ENCODE assay signal across 1 cellular context in the genomic region with DNA sequence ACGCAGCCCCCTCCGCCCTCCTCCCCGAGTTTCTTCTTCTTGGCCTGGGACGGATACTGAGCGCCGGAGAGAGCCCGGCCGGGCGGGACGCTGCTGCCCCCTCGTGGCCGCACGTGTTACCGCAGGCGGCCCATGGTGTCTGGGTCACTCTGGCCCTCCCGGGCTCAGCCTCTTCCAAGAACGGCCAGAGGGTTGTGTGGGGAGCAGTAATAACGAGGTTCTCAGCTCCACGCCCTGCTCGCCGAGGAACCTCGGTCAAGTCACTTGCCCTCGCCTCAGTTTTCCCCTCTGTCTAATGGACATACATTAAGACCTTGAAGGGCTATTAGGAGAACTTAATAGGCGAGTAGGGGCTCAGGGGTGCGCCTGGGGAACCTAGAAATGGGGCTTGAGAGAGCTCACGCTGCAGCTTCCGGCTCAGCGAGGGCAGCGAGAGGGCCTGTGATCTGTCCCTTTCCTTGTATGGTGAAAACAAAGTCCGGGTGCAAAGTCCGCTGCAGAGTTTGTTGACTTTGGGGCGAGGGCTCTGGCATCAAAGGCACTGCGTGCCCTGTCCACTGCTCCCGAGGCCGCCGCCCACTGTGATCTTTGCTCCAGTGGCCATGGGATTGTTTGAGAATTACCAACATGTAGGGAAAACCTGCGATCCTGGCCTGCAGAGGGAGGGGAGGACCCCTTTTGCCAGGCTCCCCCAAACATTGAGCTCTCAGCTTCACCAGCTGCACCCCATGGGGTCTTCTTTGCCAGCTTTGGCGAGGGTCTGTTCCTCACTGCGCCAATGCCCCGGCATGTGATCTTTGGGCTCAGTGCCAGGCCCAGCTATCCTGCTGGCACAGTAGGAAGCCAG.
TF ChIP-seq lines count a peak whose summit lies in the region.

No MANE protein-coding gene starts in this region.

TF ChIP-seq in HepG2, 621 proteins besides CTCF, POLR2A, EP300 and RAD21 (continued from another document and continues in another):
- TF ChIP-seq ZFY (CRISPR knock-in tag; IDR thresholded peaks at IDR 0.05) (peak; percentile 69), ZNF883 (CRISPR knock-in tag; IDR thresholded peaks at IDR 0.05; ENCODE audit: not compliant biosample characterization) (peak; percentile 69), GLI4 (CRISPR knock-in tag; IDR thresholded peaks at IDR 0.05; ENCODE audit: borderline replicate concordance) (no peak; the same call in 1 of the 2 replicates), ZNF788 (CRISPR knock-in tag; IDR thresholded peaks at IDR 0.05; ENCODE audit: borderline replicate concordance) (peak; percentile 96), ZMYM2 (CRISPR knock-in tag; IDR thresholded peaks at IDR 0.05) (peak; percentile 99), HOMEZ (CRISPR knock-in tag; IDR thresholded peaks at IDR 0.05; ENCODE audit: low read depth) (peak; percentile 67; the same call in 1 of the 2 replicates), TEAD2 (CRISPR knock-in tag; IDR thresholded peaks at IDR 0.05) (no peak), ZNF34 (CRISPR knock-in tag; IDR thresholded peaks at IDR 0.05; ENCODE audit: borderline replicate concordance) (no peak; the same call in none of the 2 replicates), KLF13 (CRISPR knock-in tag; IDR thresholded peaks at IDR 0.05) (no peak), FOXP1 (IDR thresholded peaks at IDR 0.05) (no peak), FOXP1 (CRISPR knock-in tag; IDR thresholded peaks at IDR 0.05) (peak; percentile 70), ZNF124 (CRISPR knock-in tag; IDR thresholded peaks at IDR 0.05) (peak; percentile 78; the same call in 1 of the 2 replicates), CHD2 (IDR thresholded peaks at IDR 0.05; ENCODE audit: low read depth, low read length) (peak; percentile 44; the same call in 1 of the 2 replicates), ZFAT (CRISPR knock-in tag; conservative IDR thresholded peaks at IDR 0.05) (no peak), ZNF3 (CRISPR knock-in tag; IDR thresholded peaks at IDR 0.05) (no peak), FIP1L1 (IDR thresholded peaks at IDR 0.05; ENCODE audit: borderline replicate concordance, insufficient read depth, low read depth, low read length) (no peak), KAT8 (CRISPR knock-in tag; IDR thresholded peaks at IDR 0.05) (peak; percentile 82; the same call in 1 of the 2 replicates), ZKSCAN5 (CRISPR knock-in tag; IDR thresholded peaks at IDR 0.05) (no peak), ARNTL (CRISPR knock-in tag; IDR thresholded peaks at IDR 0.05) (peak; percentile 86), GABPA (IDR thresholded peaks at IDR 0.05; ENCODE audit: low read depth, low read length) (no peak), GABPA (CRISPR knock-in tag; IDR thresholded peaks at IDR 0.05; ENCODE audit: low read depth) (peak; percentile 73), RAD51 (IDR thresholded peaks at IDR 0.05; ENCODE audit: borderline replicate concordance) (no peak), ZNF235 (CRISPR knock-in tag; IDR thresholded peaks at IDR 0.05; ENCODE audit: borderline replicate concordance) (no peak), PHB2 (IDR thresholded peaks at IDR 0.05; ENCODE audit: partially characterized antibody) (no peak), HOXA5 (CRISPR knock-in tag; IDR thresholded peaks at IDR 0.05) (no peak; the same call in 1 of the 2 replicates), HNRNPK (IDR thresholded peaks at IDR 0.05; ENCODE audit: low read depth, low read length, poor library complexity, severe bottlenecking) (no peak), ZNF713 (CRISPR knock-in tag; IDR thresholded peaks at IDR 0.05) (no peak), PAF1 (CRISPR knock-in tag; IDR thresholded peaks at IDR 0.05) (no peak), ZNF724P (CRISPR knock-in tag; IDR thresholded peaks at IDR 0.05; ENCODE audit: borderline replicate concordance) (no peak), ZNF224 (CRISPR knock-in tag; IDR thresholded peaks at IDR 0.05) (peak; percentile 82; the same call in 1 of the 2 replicates), MATR3 (CRISPR knock-in tag; IDR thresholded peaks at IDR 0.05) (no peak), NFIC (IDR thresholded peaks at IDR 0.05; ENCODE audit: low read length) (no peak; the same call in 1 of the 2 replicates), ZNF879 (CRISPR knock-in tag; IDR thresholded peaks at IDR 0.05) (no peak), UBTF (CRISPR knock-in tag; IDR thresholded peaks at IDR 0.05) (peak; percentile 85), ZNF280B (CRISPR knock-in tag; IDR thresholded peaks at IDR 0.05; ENCODE audit: borderline replicate concordance) (0 out of 2 replicates have a peak, but pooled peaks have one; percentile 56)
- TF ChIP-seq, protein P1, sequence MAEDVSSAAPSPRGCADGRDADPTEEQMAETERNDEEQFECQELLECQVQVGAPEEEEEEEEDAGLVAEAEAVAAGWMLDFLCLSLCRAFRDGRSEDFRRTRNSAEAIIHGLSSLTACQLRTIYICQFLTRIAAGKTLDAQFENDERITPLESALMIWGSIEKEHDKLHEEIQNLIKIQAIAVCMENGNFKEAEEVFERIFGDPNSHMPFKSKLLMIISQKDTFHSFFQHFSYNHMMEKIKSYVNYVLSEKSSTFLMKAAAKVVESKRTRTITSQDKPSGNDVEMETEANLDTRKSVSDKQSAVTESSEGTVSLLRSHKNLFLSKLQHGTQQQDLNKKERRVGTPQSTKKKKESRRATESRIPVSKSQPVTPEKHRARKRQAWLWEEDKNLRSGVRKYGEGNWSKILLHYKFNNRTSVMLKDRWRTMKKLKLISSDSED (CRISPR knock-in tag; IDR thresholded peaks at IDR 0.05): no peak
- TF ChIP-seq, protein P2, sequence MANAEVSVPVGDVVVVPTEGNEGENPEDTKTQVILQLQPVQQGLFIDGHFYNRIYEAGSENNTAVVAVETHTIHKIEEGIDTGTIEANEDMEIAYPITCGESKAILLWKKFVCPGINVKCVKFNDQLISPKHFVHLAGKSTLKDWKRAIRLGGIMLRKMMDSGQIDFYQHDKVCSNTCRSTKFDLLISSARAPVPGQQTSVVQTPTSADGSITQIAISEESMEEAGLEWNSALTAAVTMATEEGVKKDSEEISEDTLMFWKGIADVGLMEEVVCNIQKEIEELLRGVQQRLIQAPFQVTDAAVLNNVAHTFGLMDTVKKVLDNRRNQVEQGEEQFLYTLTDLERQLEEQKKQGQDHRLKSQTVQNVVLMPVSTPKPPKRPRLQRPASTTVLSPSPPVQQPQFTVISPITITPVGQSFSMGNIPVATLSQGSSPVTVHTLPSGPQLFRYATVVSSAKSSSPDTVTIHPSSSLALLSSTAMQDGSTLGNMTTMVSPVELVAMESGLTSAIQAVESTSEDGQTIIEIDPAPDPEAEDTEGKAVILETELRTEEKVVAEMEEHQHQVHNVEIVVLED (CRISPR knock-in tag; IDR thresholded peaks at IDR 0.05; ENCODE audit: borderline replicate concordance): peak; percentile 70; the same call in 1 of the 2 replicates
- TF ChIP-seq, protein P3, sequence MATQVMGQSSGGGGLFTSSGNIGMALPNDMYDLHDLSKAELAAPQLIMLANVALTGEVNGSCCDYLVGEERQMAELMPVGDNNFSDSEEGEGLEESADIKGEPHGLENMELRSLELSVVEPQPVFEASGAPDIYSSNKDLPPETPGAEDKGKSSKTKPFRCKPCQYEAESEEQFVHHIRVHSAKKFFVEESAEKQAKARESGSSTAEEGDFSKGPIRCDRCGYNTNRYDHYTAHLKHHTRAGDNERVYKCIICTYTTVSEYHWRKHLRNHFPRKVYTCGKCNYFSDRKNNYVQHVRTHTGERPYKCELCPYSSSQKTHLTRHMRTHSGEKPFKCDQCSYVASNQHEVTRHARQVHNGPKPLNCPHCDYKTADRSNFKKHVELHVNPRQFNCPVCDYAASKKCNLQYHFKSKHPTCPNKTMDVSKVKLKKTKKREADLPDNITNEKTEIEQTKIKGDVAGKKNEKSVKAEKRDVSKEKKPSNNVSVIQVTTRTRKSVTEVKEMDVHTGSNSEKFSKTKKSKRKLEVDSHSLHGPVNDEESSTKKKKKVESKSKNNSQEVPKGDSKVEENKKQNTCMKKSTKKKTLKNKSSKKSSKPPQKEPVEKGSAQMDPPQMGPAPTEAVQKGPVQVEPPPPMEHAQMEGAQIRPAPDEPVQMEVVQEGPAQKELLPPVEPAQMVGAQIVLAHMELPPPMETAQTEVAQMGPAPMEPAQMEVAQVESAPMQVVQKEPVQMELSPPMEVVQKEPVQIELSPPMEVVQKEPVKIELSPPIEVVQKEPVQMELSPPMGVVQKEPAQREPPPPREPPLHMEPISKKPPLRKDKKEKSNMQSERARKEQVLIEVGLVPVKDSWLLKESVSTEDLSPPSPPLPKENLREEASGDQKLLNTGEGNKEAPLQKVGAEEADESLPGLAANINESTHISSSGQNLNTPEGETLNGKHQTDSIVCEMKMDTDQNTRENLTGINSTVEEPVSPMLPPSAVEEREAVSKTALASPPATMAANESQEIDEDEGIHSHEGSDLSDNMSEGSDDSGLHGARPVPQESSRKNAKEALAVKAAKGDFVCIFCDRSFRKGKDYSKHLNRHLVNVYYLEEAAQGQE (IDR thresholded peaks at IDR 0.05; ENCODE audit: borderline replicate concordance in 1 of 2, low read depth in 1 of 2, low read length in 2 of 2): peak in 1 of 2 experiments; percentile 57; a peak in 2 of 4 replicates
